Comparison of ENCODE assay signal across 23 cellular contexts in the genomic region with DNA sequence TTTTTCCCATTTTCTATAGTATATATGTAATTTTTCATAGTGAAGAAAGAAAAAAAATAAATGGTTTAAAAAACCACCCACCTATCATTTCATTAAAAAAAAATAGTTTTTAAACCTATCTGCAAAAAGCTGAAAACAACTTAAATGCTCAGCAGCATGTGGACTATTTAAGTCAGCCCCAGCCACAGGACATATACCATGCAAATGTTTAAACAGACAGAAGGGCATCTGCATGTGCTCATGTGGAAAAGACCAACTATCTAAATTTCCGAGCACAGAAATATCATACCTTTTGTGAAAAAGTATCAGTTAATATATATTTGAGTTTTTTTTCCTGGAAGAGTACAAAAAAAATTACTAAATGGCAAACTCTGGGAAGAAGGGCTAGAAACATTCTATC.
DNase-seq lines count a peak whose midpoint lies in the region; ATAC-seq and TF ChIP-seq lines count a peak whose summit lies in the region.
"Had no signal": no experiment of that assay in that cellular context is flagged by ENCODE, and none has a peak within 500 bp of the region (broad histone marks: within the 10 kb centered on the region; RNA-seq: fewer than 3 reads in every experiment).

No MANE protein-coding gene starts in this region.

- no peaks in the 10 kb centered on the region for H3K9me3 ChIP-seq in OCI-LY7 (ENCODE audit: low read length)
- no peaks in the 10 kb centered on the region for H3K9me3 ChIP-seq in GM23248 (ENCODE audit: low read depth)
- H3K9me3 ChIP-seq: A549; BE2C; BLaER1 treated with 17β-estradiol and CSF1 and Interleukin-3, amounts not matched to agents 10 nM and 100 nM had no signal

- H3K27ac ChIP-seq in OCI-LY7 (ENCODE audit: low read depth, low read length, poor library complexity, severe bottlenecking), result no peak overlapping the region
- no peak overlapping the region for H3K27ac ChIP-seq in GM23248
- H3K27ac ChIP-seq: A549; BLaER1 treated with 17β-estradiol and CSF1 and Interleukin-3, amounts not matched to agents 10 nM and 100 nM had no signal

- 76 to 84% methylated on average over 1 of the region's 1 CpG for WGBS in GM23248 (ENCODE audit: low coverage in 1 of 2, low lambda C conversion rate in 2 of 2, missing lambda C conversion rate in 2 of 2), 2 experiments

- ATAC-seq in HG03342 (IDR thresholded peaks at IDR 0.05; ENCODE audit: unreplicated experiment), result no peak
- ATAC-seq in GM18519 (IDR thresholded peaks at IDR 0.05; ENCODE audit: low FRiP score, unreplicated experiment), result no peak
- ATAC-seq: A549, GM12878 had no signal

- no TSS peak for BruUV-seq in OCI-LY7 (replicated peaks; lab: Mats Ljungman, UMichigan)

- in situ Hi-C loops in GM23248 (cut with MboI), result no loop called here

- H3F3A ChIP-seq in GM23248 (ENCODE audit: insufficient read depth), result no peaks in the 10 kb centered on the region

- CTCF ChIA-PET in OCI-LY7 (lab: Charles Lee; ENCODE audit: unreplicated experiment), result no interaction called here
- CTCF ChIA-PET in activated naive CD4-positive, alpha-beta T cell treated with anti-CD3 and anti-CD28 coated beads for 36 hours (lab: Charles Lee), result interaction anchor here (0.6 kb wide), 1 partner anchor 23 kb away, joined by 5 read pairs; no protein-coding TSS in a partner anchor

- peak overlapping the region; percentile 61 for H3K4me2 ChIP-seq in OCI-LY7 (ENCODE audit: low read length)
- H3K4me2 ChIP-seq in GM23248 (ENCODE audit: unreplicated experiment), result no peak overlapping the region
- H3K4me2 ChIP-seq: A549; BLaER1 treated with 17β-estradiol and CSF1 and Interleukin-3, amounts not matched to agents 10 nM and 100 nM had no signal

- intact Hi-C loops in OCI-LY7 (cut with micrococcal nuclease; ENCODE audit: unreplicated experiment), result no loop called here
- intact Hi-C loops in activated naive CD4-positive, alpha-beta T cell treated with anti-CD3 and anti-CD28 coated beads for 36 hours (cut with micrococcal nuclease), result no loop called here

- no peaks in the 10 kb centered on the region for H3K9me3 Mint-ChIP-seq in activated naive CD4-positive, alpha-beta T cell treated with anti-CD3 and anti-CD28 coated beads for 36 hours
- H3K9me3 Mint-ChIP-seq: CD4-positive, alpha-beta T cell; CD8-positive, alpha-beta memory T cell had no signal

- H3K4me1 Mint-ChIP-seq in activated naive CD4-positive, alpha-beta T cell treated with anti-CD3 and anti-CD28 coated beads for 36 hours (ENCODE audit: low read depth), result no peaks in the 10 kb centered on the region
- H3K4me1 Mint-ChIP-seq: CD14-positive monocyte; CD8-positive, alpha-beta memory T cell had no signal

- no peak for TF ChIP-seq CTCF in OCI-LY7 (conservative IDR thresholded peaks at IDR 0.05; ENCODE audit: low read length)

- H3K4me1 ChIP-seq in OCI-LY7 (ENCODE audit: insufficient read depth, low read length, poor library complexity, severe bottlenecking), result peaks cover 51% of the 10 kb centered on the region
- no peaks in the 10 kb centered on the region for H3K4me1 ChIP-seq in GM23248 (ENCODE audit: insufficient read depth)
- H3K4me1 ChIP-seq: BE2C had no signal

- no peak overlapping the region for H3K9ac ChIP-seq in GM23248
- H3K9ac ChIP-seq: BLaER1 treated with 17β-estradiol and CSF1 and Interleukin-3, amounts not matched to agents 10 nM and 100 nM had no signal

- no peak overlapping the region for H3K4me3 Mint-ChIP-seq in activated naive CD4-positive, alpha-beta T cell treated with anti-CD3 and anti-CD28 coated beads for 36 hours
- H3K4me3 Mint-ChIP-seq: CD14-positive monocyte; CD4-positive, alpha-beta T cell; CD8-positive, alpha-beta memory T cell had no signal

- no peaks in the 10 kb centered on the region for H3K9me2 ChIP-seq in OCI-LY7 (ENCODE audit: insufficient read depth, low read length)
- H3K9me2 ChIP-seq in GM23248 (ENCODE audit: insufficient read depth), result no peaks in the 10 kb centered on the region

- POLR2A ChIA-PET in OCI-LY7 (lab: Charles Lee), result interaction anchor here (1.5 kb wide), 1 partner anchor 8 kb away, joined by 3 read pairs; no protein-coding TSS in a partner anchor

- peak overlapping the region; percentile 97 for H2AFZ ChIP-seq in OCI-LY7 (ENCODE audit: low read length)
- H2AFZ ChIP-seq in GM23248, result no peak overlapping the region

- no peak overlapping the region for H3K4me3 ChIP-seq in OCI-LY7 (ENCODE audit: low read depth, low read length, poor library complexity, severe bottlenecking)
- no peak overlapping the region for H3K4me3 ChIP-seq in GM23248
- H3K4me3 ChIP-seq: A549; BLaER1 treated with 17β-estradiol and CSF1 and Interleukin-3, amounts not matched to agents 10 nM and 100 nM; GM12878 had no signal

- H3K27me3 Mint-ChIP-seq in activated naive CD4-positive, alpha-beta T cell treated with anti-CD3 and anti-CD28 coated beads for 36 hours (ENCODE audit: low read depth), result peaks cover 8% of the 10 kb centered on the region

- H4K20me1 ChIP-seq in OCI-LY7 (ENCODE audit: insufficient read depth, low read length), result no peaks in the 10 kb centered on the region
- no peaks in the 10 kb centered on the region for H4K20me1 ChIP-seq in GM23248 (ENCODE audit: insufficient read depth)
- H4K20me1 ChIP-seq: BLaER1 treated with 17β-estradiol and CSF1 and Interleukin-3, amounts not matched to agents 10 nM and 100 nM had no signal

- no peaks in the 10 kb centered on the region for H3K36me3 ChIP-seq in OCI-LY7 (ENCODE audit: insufficient read depth, low read length)
- no peaks in the 10 kb centered on the region for H3K36me3 ChIP-seq in GM23248 (ENCODE audit: low read depth)
- H3K36me3 ChIP-seq: BE2C; BLaER1 treated with 17β-estradiol and CSF1 and Interleukin-3, amounts not matched to agents 10 nM and 100 nM had no signal

- no peaks in the 10 kb centered on the region for H3K79me2 ChIP-seq in OCI-LY7 (ENCODE audit: insufficient read depth, low read depth, low read length)
- H3K79me2 ChIP-seq in GM23248 (ENCODE audit: insufficient read depth), result no peaks in the 10 kb centered on the region

- no peaks in the 10 kb centered on the region for H3K27me3 ChIP-seq in GM23248 (replicated peaks; ENCODE audit: insufficient read depth)
- H3K27me3 ChIP-seq: BLaER1 treated with 17β-estradiol and CSF1 and Interleukin-3, amounts not matched to agents 10 nM and 100 nM had no signal

- DNase-seq in NAMALWA (ENCODE audit: low spot score) (peak; percentile 59), NCI-H69 (lab: John Stamatoyannopoulos, UW) (peak; percentile 38), OCI-LY7 (ENCODE audit: low spot score) (peak; percentile 26), GM23248 (no peak)
- no peak for DNase-seq in activated naive CD4-positive, alpha-beta T cell treated with anti-CD3 and anti-CD28 coated beads for 36 hours
- DNase-seq: 8988T; ACHN; AML-193; BE2C; CD4-positive, alpha-beta T cell; CD8-positive, alpha-beta memory T cell; DMS 273 treated with DMSO at 0.1 percent for 48 hours; DMS79; EL; GDM1; H7; HCEC 1CT had no signal

- no peaks in the 10 kb centered on the region for H3K36me3 Mint-ChIP-seq in activated naive CD4-positive, alpha-beta T cell treated with anti-CD3 and anti-CD28 coated beads for 36 hours (ENCODE audit: low read depth)
- H3K36me3 Mint-ChIP-seq: CD14-positive monocyte; CD8-positive, alpha-beta memory T cell had no signal

- H3K27ac Mint-ChIP-seq in activated naive CD4-positive, alpha-beta T cell treated with anti-CD3 and anti-CD28 coated beads for 36 hours, result no peak overlapping the region
- H3K27ac Mint-ChIP-seq: CD14-positive monocyte; CD4-positive, alpha-beta T cell; CD8-positive, alpha-beta memory T cell had no signal

Comparison
In these comparisons a context has a peak if more than half of its experiments do, and no peak if none do; other contexts are left out.
1. DNase-seq: peak in NAMALWA (single experiment), NCI-H69 (single experiment) and OCI-LY7 (single experiment); none in GM23248 (single experiment) and activated naive CD4-positive, alpha-beta T cell treated with anti-CD3 and anti-CD28 coated beads for 36 hours (single experiment).